17 cellular contexts compared by ENCODE assay signal in genomic region chr2:142734231-142734630, GRCh38.
DNase-seq lines count a peak whose midpoint lies in the region; ATAC-seq and TF ChIP-seq lines count a peak whose summit lies in the region.
"Had no signal": no experiment of that assay in that cellular context is flagged by ENCODE, and none has a peak within 500 bp of the region (broad histone marks: within the 10 kb centered on the region; RNA-seq: fewer than 3 reads in every experiment).

No MANE protein-coding gene starts in this region.

- H3K9me2 ChIP-seq in OCI-LY1 (ENCODE audit: low read depth, low read length): no peaks in the 10 kb centered on the region

- H2AK5ac ChIP-seq in H9 (ENCODE audit: insufficient read length, low read length): no peak overlapping the region

- no peak overlapping the region for H4K91ac ChIP-seq in H9 (ENCODE audit: insufficient read length, low read depth, low read length)

- no peak overlapping the region for H3K23ac ChIP-seq in H9 (ENCODE audit: insufficient read length, low read depth, low read length)

- H3K9ac ChIP-seq in H9 (ENCODE audit: extremely low read depth, insufficient read length, low read length) (no peak overlapping the region), OCI-LY1 (ENCODE audit: low read length) (no peak overlapping the region)

- H3K4me2 ChIP-seq in H9 (ENCODE audit: insufficient read depth, insufficient read length, low read length) (no peak overlapping the region), OCI-LY1 (ENCODE audit: low read length) (no peak overlapping the region)
- H3K4me2 ChIP-seq: A549, hepatocyte had no signal

- no peak overlapping the region for H3K18ac ChIP-seq in H9 (ENCODE audit: insufficient read length, low read depth, low read length)

- H3K14ac ChIP-seq in H9 (ENCODE audit: insufficient read depth, low read length): no peak overlapping the region

- H3K27me3 ChIP-seq in AG04450 (ENCODE audit: control insufficient read depth, insufficient read depth, low read length): no peaks in the 10 kb centered on the region
- H3K27me3 ChIP-seq in H9 (ENCODE audit: insufficient read depth, low read length): no peaks in the 10 kb centered on the region
- H3K27me3 ChIP-seq in OCI-LY1 (ENCODE audit: insufficient read depth, low read length): no peaks in the 10 kb centered on the region
- H3K27me3 ChIP-seq: hepatocyte, right atrium auricular region had no signal

- H3K23me2 ChIP-seq in H9 (ENCODE audit: insufficient read length, low read depth, low read length, poor library complexity, severe bottlenecking): no peaks in the 10 kb centered on the region

- ATAC-seq in mucosa of descending colon: no peak

- H3K4me1 Mint-ChIP-seq in H9: peaks cover 0 to 2% of the 10 kb centered on the region in 2 experiments; a peak in 2 of 4 replicates
- H3K4me1 Mint-ChIP-seq: CD4-positive, CD25-positive, alpha-beta regulatory T cell had no signal

- H2AFZ ChIP-seq in H9 (ENCODE audit: low read length): no peak overlapping the region
- H2AFZ ChIP-seq in OCI-LY1 (ENCODE audit: low read length): no peak overlapping the region
- H2AFZ ChIP-seq: hepatocyte had no signal

- POLR2A ChIA-PET in AG04450 (lab: Yijun Ruan, JAX): no interaction called here

- no peak overlapping the region for H3T11ph ChIP-seq in H9 (ENCODE audit: low read length)

- CTCF ChIA-PET in AG04450 (lab: Charles Lee): interaction anchor here (0.7 to 0.8 kb wide), 2 partner anchors 9 to 16 kb away, joined by 3 read pairs; no protein-coding TSS in a partner anchor

- H3K36me3 ChIP-seq in OCI-LY1 (ENCODE audit: insufficient read depth, low read length): no peaks in the 10 kb centered on the region
- no peaks in the 10 kb centered on the region for H3K36me3 ChIP-seq in mucosa of descending colon (ENCODE audit: low read depth)
- H3K36me3 ChIP-seq: right atrium auricular region had no signal

- no peak overlapping the region for H3K56ac ChIP-seq in H9 (ENCODE audit: insufficient read length, low read depth, low read length)

- H3K9me3 Mint-ChIP-seq in H9: peaks cover 6 to 9% of the 10 kb centered on the region in 2 experiments
- H3K9me3 Mint-ChIP-seq: T-helper 1 cell treated with Interleukin-12 subunit alpha and Interleukin-12 subunit beta and Interleukin-4 antibody, amounts not matched to agents 30 μg/mL and 1 μg/mL, for 36 hours had no signal

- no peaks in the 10 kb centered on the region for H3K79me2 ChIP-seq in H9 (ENCODE audit: insufficient read depth, low read length)
- no peaks in the 10 kb centered on the region for H3K79me2 ChIP-seq in OCI-LY1 (ENCODE audit: insufficient read depth, low read length)
- H3K79me2 ChIP-seq: hepatocyte had no signal

- H3K27me3 Mint-ChIP-seq in H9 (ENCODE audit: low read depth): no peaks in the 10 kb centered on the region
- H3K27me3 Mint-ChIP-seq: CD4-positive, CD25-positive, alpha-beta regulatory T cell had no signal

- no peak overlapping the region for H2BK12ac ChIP-seq in H9 (ENCODE audit: insufficient read length, low read depth, low read length)

- peak; percentile 26 for TF ChIP-seq CTCF in AG04450 (IDR thresholded peaks at IDR 0.05; ENCODE audit: low read depth, low read length)
- TF ChIP-seq CTCF in H9 (conservative IDR thresholded peaks at IDR 0.05): peak; percentile 42
- peak; percentile 16; the same call in 1 of the 2 replicates for TF ChIP-seq CTCF in OCI-LY1 (IDR thresholded peaks at IDR 0.05; ENCODE audit: low read length)
- peak; percentile 17 for TF ChIP-seq CTCF in fibroblast of villous mesenchyme (IDR thresholded peaks at IDR 0.05; ENCODE audit: insufficient read depth, low read depth, low read length)
- TF ChIP-seq CTCF in mucosa of descending colon (IDR thresholded peaks at IDR 0.05): no peak

- no peak overlapping the region for H4K8ac ChIP-seq in H9 (replicated peaks; ENCODE audit: insufficient read length, low read depth, low read length)

- intact Hi-C loops in mucosa of descending colon (cut with DNase I, micrococcal nuclease): no loop called here

- H2BK5ac ChIP-seq in H9 (ENCODE audit: insufficient read length, low read length): no peak overlapping the region

- H3F3A ChIP-seq in OCI-LY1 (ENCODE audit: insufficient read depth, low read length): no peaks in the 10 kb centered on the region

- no peak overlapping the region for H2BK120ac ChIP-seq in H9 (ENCODE audit: low read depth, low read length, poor library complexity, severe bottlenecking)

- H3K4me3 ChIP-seq in AG04450 (ENCODE audit: low read depth, low read length): no peak overlapping the region
- no peak overlapping the region for H3K4me3 ChIP-seq in OCI-LY1 (ENCODE audit: low read depth, low read length, poor library complexity, severe bottlenecking)
- H3K4me3 ChIP-seq in fibroblast of villous mesenchyme (ENCODE audit: low read depth, low read length): no peak overlapping the region
- H3K4me3 ChIP-seq in mucosa of descending colon: no peak overlapping the region
- H3K4me3 ChIP-seq: A549, hepatocyte, right atrium auricular region had no signal

- H3K9me3 ChIP-seq in AG04450 (ENCODE audit: control insufficient read depth, insufficient read depth, low read length) (no peaks in the 10 kb centered on the region), H9 (ENCODE audit: control insufficient read depth, low read depth, low read length) (no peaks in the 10 kb centered on the region), OCI-LY1 (ENCODE audit: low read length) (no peaks in the 10 kb centered on the region), mucosa of descending colon (no peaks in the 10 kb centered on the region)
- H3K9me3 ChIP-seq: A549, right atrium auricular region had no signal

- no peak overlapping the region for H3K4ac ChIP-seq in H9 (ENCODE audit: low read depth, low read length)

- H3K27ac Mint-ChIP-seq in H9: no peak overlapping the region
- H3K27ac Mint-ChIP-seq: CD4-positive, CD25-positive, alpha-beta regulatory T cell; T-helper 1 cell treated with Interleukin-12 subunit alpha and Interleukin-12 subunit beta and Interleukin-4 antibody, amounts not matched to agents 30 μg/mL and 1 μg/mL, for 36 hours had no signal

- WGBS in H9 (ENCODE audit: extremely low coverage, insufficient read length, low lambda C conversion rate): no CpG with 5 or more reads among the region's 3 CpGs

- H4K20me1 ChIP-seq in H9 (ENCODE audit: control insufficient read depth, insufficient read depth, insufficient read length) (no peaks in the 10 kb centered on the region), OCI-LY1 (ENCODE audit: insufficient read depth, low read length) (no peaks in the 10 kb centered on the region)

- DNase-seq in AG04450 (ENCODE audit: low read depth, low spot score): no peak
- no peak for DNase-seq in H9
- DNase-seq in fibroblast of villous mesenchyme (ENCODE audit: low read depth): no peak
- DNase-seq in NCI-H1694 (lab: John Stamatoyannopoulos, UW): no peak
- no peak for DNase-seq in NCI-H510A (lab: John Stamatoyannopoulos, UW)
- DNase-seq in SIG-M5 (lab: John Stamatoyannopoulos, UW): no peak
- no peak for DNase-seq in mucosa of descending colon
- DNase-seq: CD4-positive, CD25-positive, alpha-beta regulatory T cell; DMS79 treated with DMSO at 0.1 percent for 48 hours; NCI-H146; NCI-H2227 treated with DMSO at 0.1 percent for 48 hours; SHP77 treated with DMSO at 0.1 percent for 48 hours had no signal

- H4K5ac ChIP-seq in H9 (ENCODE audit: insufficient read length, low read depth, low read length): no peak overlapping the region

- H3K79me1 ChIP-seq in H9 (ENCODE audit: insufficient read depth, low read depth, low read length, poor library complexity, severe bottlenecking): no peaks in the 10 kb centered on the region

- H2BK20ac ChIP-seq in H9 (ENCODE audit: low read depth, low read length, poor library complexity, severe bottlenecking): no peak overlapping the region

- H3K4me1 ChIP-seq in H9 (ENCODE audit: insufficient read depth, low read length) (no peaks in the 10 kb centered on the region), OCI-LY1 (ENCODE audit: insufficient read depth, low read length, severe bottlenecking) (no peaks in the 10 kb centered on the region), mucosa of descending colon (ENCODE audit: low read depth) (no peaks in the 10 kb centered on the region)
- H3K4me1 ChIP-seq: A549, right atrium auricular region had no signal

- H3K4me3 Mint-ChIP-seq in H9: no peak overlapping the region
- H3K4me3 Mint-ChIP-seq: CD4-positive, CD25-positive, alpha-beta regulatory T cell; T-helper 1 cell treated with Interleukin-12 subunit alpha and Interleukin-12 subunit beta and Interleukin-4 antibody, amounts not matched to agents 30 μg/mL and 1 μg/mL, for 36 hours had no signal

- H2BK15ac ChIP-seq in H9 (ENCODE audit: low read depth, low read length): no peak overlapping the region

- no peak overlapping the region for H3K27ac ChIP-seq in AG04450 (ENCODE audit: low read depth, low read length)
- no peak overlapping the region for H3K27ac ChIP-seq in H9 (ENCODE audit: insufficient read length, low read depth, low read length)
- no peak overlapping the region for H3K27ac ChIP-seq in OCI-LY1 (ENCODE audit: low read depth, low read length, poor library complexity, severe bottlenecking)
- H3K27ac ChIP-seq: A549, hepatocyte, right atrium auricular region had no signal

- peaks cover 0 to 5% (median 1%) of the 10 kb centered on the region in 3 experiments; a peak in 5 of 7 replicates for H3K36me3 Mint-ChIP-seq in H9 (ENCODE audit: insufficient read depth in 1 of 3, low read depth in 3 of 3)
- H3K36me3 Mint-ChIP-seq: CD4-positive, CD25-positive, alpha-beta regulatory T cell had no signal
